In genomic region chr11:2898366-2899079, GRCh38 we compare ENCODE assay signal across 8 cellular contexts. TPM values are rescaled to one million over a fixed set of nuclear protein-coding genes. Genes with fewer than 3 reads are reported as not detected.
DNase-seq lines count a peak whose midpoint lies in the region; ATAC-seq and TF ChIP-seq lines count a peak whose summit lies in the region.

No MANE protein-coding gene starts in this region.

- H3K9ac ChIP-seq in liver (ENCODE audit: low read depth in 1 of 2, low read length in 2 of 2), result no peak overlapping the region

- H3K4me1 ChIP-seq in body of pancreas (peaks cover 15% of the 10 kb centered on the region), liver (ENCODE audit: control insufficient read depth in 4 of 4, insufficient read depth in 4 of 4, low read length in 3 of 4) (peaks cover 4 to 23% (median 12%) of the 10 kb centered on the region in 4 donors)

- TF ChIP-seq CTCF in body of pancreas (IDR thresholded peaks at IDR 0.05) (no peak), liver (IDR thresholded peaks at IDR 0.05; ENCODE audit: low read depth, low read length, missing input control) (no peak)

- no peaks in the 10 kb centered on the region for H3K9me3 Mint-ChIP-seq in T-helper 2 cell treated with Interferon-gamma antibody and Interleukin-4, amounts not matched to agents 5 μg/mL and 100 μg/mL, for 36 hours
- H3K9me3 Mint-ChIP-seq in stimulated activated naive B cell treated with anti-CD40 and anti-IgM and Interleukin-4, amounts not matched to agents 10 μg/mL and 1 μg/mL and 100 μg/mL, for 72 hours, result no peaks in the 10 kb centered on the region

- intact Hi-C loops in body of pancreas (cut with DNase I), result no loop called here

- peak in 2 of 3 donors; percentile 36 to 41 for DNase-seq in stimulated activated CD4-positive, alpha-beta T cell treated with anti-CD3 and anti-CD28 coated beads, Interleukin-12 subunit alpha, Interleukin-12 subunit beta, amount 100 ng/mL, for 48 hours (ENCODE audit: low read depth in 2 of 3, low spot score in 1 of 3)
- no peak for DNase-seq in stimulated activated CD4-positive, alpha-beta T cell treated with anti-CD3 and anti-CD28 coated beads, Interleukin-12 subunit alpha, Interleukin-12 subunit beta, amount 100 ng/mL, for 4 hours
- DNase-seq in T-helper 2 cell treated with Interferon-gamma antibody and Interleukin-4, amounts not matched to agents 5 μg/mL and 100 μg/mL, for 36 hours (ENCODE audit: low spot score), result peak; percentile 63
- peak in 3 of 4 donors; percentile 45 to 76 (median 55) for DNase-seq in body of pancreas
- no peak for DNase-seq in stimulated activated naive B cell treated with anti-CD40 and anti-IgM and Interleukin-4, amounts not matched to agents 10 μg/mL and 1 μg/mL and 100 μg/mL, for 72 hours
- DNase-seq in OCI-M2 (lab: John Stamatoyannopoulos, UW; ENCODE audit: unreplicated experiment), result no peak
- DNase-seq in NCI-H524 (lab: John Stamatoyannopoulos, UW), result no peak

- peak overlapping the region; percentile 87 for H3K4me3 Mint-ChIP-seq in T-helper 2 cell treated with Interferon-gamma antibody and Interleukin-4, amounts not matched to agents 5 μg/mL and 100 μg/mL, for 36 hours
- no peak overlapping the region for H3K4me3 Mint-ChIP-seq in stimulated activated naive B cell treated with anti-CD40 and anti-IgM and Interleukin-4, amounts not matched to agents 10 μg/mL and 1 μg/mL and 100 μg/mL, for 72 hours

- TF ChIP-seq POLR2A in body of pancreas (IDR thresholded peaks at IDR 0.05), result no peak

- no peak overlapping the region for H3K4me3 ChIP-seq in body of pancreas
- H3K4me3 ChIP-seq in liver (ENCODE audit: low read depth in 1 of 3, low read length in 3 of 3), result no peak overlapping the region

- no peaks in the 10 kb centered on the region for H3K27me3 Mint-ChIP-seq in T-helper 2 cell treated with Interferon-gamma antibody and Interleukin-4, amounts not matched to agents 5 μg/mL and 100 μg/mL, for 36 hours (ENCODE audit: low read depth)
- peaks cover 0 to 42% of the 10 kb centered on the region in 2 donors for H3K27me3 Mint-ChIP-seq in stimulated activated naive B cell treated with anti-CD40 and anti-IgM and Interleukin-4, amounts not matched to agents 10 μg/mL and 1 μg/mL and 100 μg/mL, for 72 hours

- H3K27ac Mint-ChIP-seq in T-helper 2 cell treated with Interferon-gamma antibody and Interleukin-4, amounts not matched to agents 5 μg/mL and 100 μg/mL, for 36 hours, result peak overlapping the region; percentile 98
- H3K27ac Mint-ChIP-seq in stimulated activated naive B cell treated with anti-CD40 and anti-IgM and Interleukin-4, amounts not matched to agents 10 μg/mL and 1 μg/mL and 100 μg/mL, for 72 hours, result peak overlapping the region; percentile 72

- H3K27ac ChIP-seq in body of pancreas (peak overlapping the region in 2 of 4 donors; percentile 49 to 71), liver (ENCODE audit: low read depth in 1 of 2, low read length in 2 of 2) (peak overlapping the region; percentile 60 to 66)

- no peaks in the 10 kb centered on the region for H3K27me3 ChIP-seq in body of pancreas
- no peaks in the 10 kb centered on the region for H3K27me3 ChIP-seq in liver (ENCODE audit: control insufficient read depth in 4 of 4, insufficient read depth in 4 of 4, low read length in 3 of 4)

- H3K9me3 ChIP-seq in body of pancreas, result no peaks in the 10 kb centered on the region
- no peaks in the 10 kb centered on the region for H3K9me3 ChIP-seq in liver (ENCODE audit: control insufficient read depth in 4 of 4, low read length in 3 of 4)

- WGBS in body of pancreas, 2 donors, result 65 to 85% methylated on average over 12 of the region's 12 CpGs
- 69% methylated on average over 12 of the region's 12 CpGs for WGBS in liver

- H3K4me1 Mint-ChIP-seq in T-helper 2 cell treated with Interferon-gamma antibody and Interleukin-4, amounts not matched to agents 5 μg/mL and 100 μg/mL, for 36 hours (ENCODE audit: low read depth), result peaks cover 31% of the 10 kb centered on the region
- peaks cover 21 to 30% of the 10 kb centered on the region in 2 donors for H3K4me1 Mint-ChIP-seq in stimulated activated naive B cell treated with anti-CD40 and anti-IgM and Interleukin-4, amounts not matched to agents 10 μg/mL and 1 μg/mL and 100 μg/mL, for 72 hours

- H3K36me3 ChIP-seq in body of pancreas (replicated peaks in 1 of 2; ENCODE audit: insufficient read depth in 1 of 2, low read depth in 2 of 2) (no peaks in the 10 kb centered on the region), liver (ENCODE audit: control insufficient read depth in 4 of 4, insufficient read depth in 3 of 4, low read depth in 1 of 4, low read length in 3 of 4) (no peaks in the 10 kb centered on the region)

- ATAC-seq in body of pancreas, result no peak
- ATAC-seq in stimulated activated naive B cell treated with anti-CD40 and anti-IgM and Interleukin-4, amounts not matched to agents 10 μg/mL and 1 μg/mL and 100 μg/mL, for 72 hours (replicated peaks), result peak; percentile 52 to 54

- peaks cover 3% of the 10 kb centered on the region for H3K36me3 Mint-ChIP-seq in T-helper 2 cell treated with Interferon-gamma antibody and Interleukin-4, amounts not matched to agents 5 μg/mL and 100 μg/mL, for 36 hours (ENCODE audit: low read depth)
- no peaks in the 10 kb centered on the region for H3K36me3 Mint-ChIP-seq in stimulated activated naive B cell treated with anti-CD40 and anti-IgM and Interleukin-4, amounts not matched to agents 10 μg/mL and 1 μg/mL and 100 μg/mL, for 72 hours

- TF ChIP-seq RAD21 in liver (IDR thresholded peaks at IDR 0.05), result no peak

TF ChIP-seq in liver, 16 proteins besides CTCF, POLR2A, EP300 and RAD21:
- TF ChIP-seq YY1 (IDR thresholded peaks at IDR 0.05) (no peak), JUND (IDR thresholded peaks at IDR 0.05) (peak; percentile 51 to 62)

RNA-seq across cellular contexts. Expression of gene CDKN1C, which starts 12.9 kb away (rescaled TPM):
- total RNA-seq in body of pancreas (100 to 1,000 TPM in 1 of 2 donors, 10 to 100 TPM in 1; 35.3 to 231 TPM), liver (10 to 100 TPM in 1 of 2 donors, 1 to 10 TPM in 1; 2.6 to 10.2 TPM)
- 1 to 10 TPM; 2.7 to 4.3 TPM for polyA plus RNA-seq in liver

RNA-seq across cellular contexts. Expression of gene PHLDA2, which starts 30.7 kb away (rescaled TPM):
- total RNA-seq in body of pancreas, result 1 to 10 TPM in 1 of 2 donors, not detected in 1; 4.2 TPM
- under 1 TPM in 1 of 2 donors, not detected in 1; 0.23 TPM for total RNA-seq in liver
- 1 to 10 TPM in 1 of 2 donors, under 1 TPM in 1; 0.99 to 1.4 TPM for polyA plus RNA-seq in liver

Comparison
In these comparisons a context has a peak if more than half of its experiments do, and no peak if none do; other contexts are left out.
1. DNase-seq: peak in stimulated activated CD4-positive, alpha-beta T cell treated with anti-CD3 and anti-CD28 coated beads, Interleukin-12 subunit alpha, Interleukin-12 subunit beta, amount 100 ng/mL, for 48 hours (2 of 3), T-helper 2 cell treated with Interferon-gamma antibody and Interleukin-4, amounts not matched to agents 5 μg/mL and 100 μg/mL, for 36 hours (single experiment) and body of pancreas (3 of 4); none in stimulated activated CD4-positive, alpha-beta T cell treated with anti-CD3 and anti-CD28 coated beads, Interleukin-12 subunit alpha, Interleukin-12 subunit beta, amount 100 ng/mL, for 4 hours (single experiment), stimulated activated naive B cell treated with anti-CD40 and anti-IgM and Interleukin-4, amounts not matched to agents 10 μg/mL and 1 μg/mL and 100 μg/mL, for 72 hours (single experiment), OCI-M2 (single experiment) and NCI-H524 (0 of 2).